8 cellular contexts compared by ENCODE assay signal in genomic region chr15:68279218-68279533, GRCh38. TPM values are rescaled to one million over a fixed set of nuclear protein-coding genes. Genes with fewer than 3 reads are reported as not detected.
DNase-seq lines count a peak whose midpoint lies in the region; ATAC-seq and TF ChIP-seq lines count a peak whose summit lies in the region.

No MANE protein-coding gene starts in this region.

- H3K9me3 ChIP-seq in body of pancreas (no peaks in the 10 kb centered on the region), lower lobe of right lung (no peaks in the 10 kb centered on the region), transverse colon (no peaks in the 10 kb centered on the region)

- H3K36me3 Mint-ChIP-seq in activated T-cell treated with anti-CD3 and anti-CD28 coated beads, Interleukin-2, amount 50 U/mL, for 72 hours (ENCODE audit: insufficient read depth in 2 of 2), result peaks cover 6 to 16% of the 10 kb centered on the region in 2 donors

- TF ChIP-seq CTCF in body of pancreas (IDR thresholded peaks at IDR 0.05) (no peak), lower lobe of right lung (IDR thresholded peaks at IDR 0.05) (no peak), transverse colon (IDR thresholded peaks at IDR 0.05) (no peak)

- WGBS in body of pancreas, 2 donors, result 3% methylated on average over 6 of the region's 6 CpGs
- 2 to 8% methylated on average over 3 to 6 of the region's 6 CpGs for WGBS in transverse colon (ENCODE audit: low coverage in 1 of 2), 2 donors

- H3K4me1 ChIP-seq in body of pancreas (peaks cover 43% of the 10 kb centered on the region), lower lobe of right lung (peaks cover 76% of the 10 kb centered on the region), transverse colon (peaks cover 17 to 52% (median 41%) of the 10 kb centered on the region in 4 donors)

- H3K27me3 Mint-ChIP-seq in activated T-cell treated with anti-CD3 and anti-CD28 coated beads, Interleukin-2, amount 50 U/mL, for 72 hours (ENCODE audit: low read depth), result no peaks in the 10 kb centered on the region

- DNase-seq in activated T-cell treated with anti-CD3 and anti-CD28 coated beads, Interleukin-2, amount 50 U/mL, for 72 hours, result no peak
- DNase-seq in activated T-cell treated with anti-CD3 and anti-CD28 coated beads, Interleukin-2, amount 50 U/mL, for 48 hours, result no peak
- DNase-seq in body of pancreas (no peak), lower lobe of right lung (no peak), transverse colon (no peak), GF-D8 (lab: John Stamatoyannopoulos, UW) (no peak), occipital lobe (lab: John Stamatoyannopoulos, UW) (no peak)

- H3K36me3 ChIP-seq in body of pancreas (replicated peaks in 1 of 2; ENCODE audit: insufficient read depth in 1 of 2, low read depth in 2 of 2) (no peaks in the 10 kb centered on the region), lower lobe of right lung (peaks cover 3% of the 10 kb centered on the region), transverse colon (peaks cover 0 to 4% (median 0%) of the 10 kb centered on the region in 4 donors)

- ATAC-seq in activated T-cell treated with anti-CD3 and anti-CD28 coated beads, Interleukin-2, amount 50 U/mL, for 72 hours (replicated peaks in 1 of 2), result no peak
- ATAC-seq in body of pancreas (no peak), lower lobe of right lung (no peak), GM21515 (IDR thresholded peaks at IDR 0.05; ENCODE audit: unreplicated experiment) (no peak)

- no peaks in the 10 kb centered on the region for H3K9me3 Mint-ChIP-seq in activated T-cell treated with anti-CD3 and anti-CD28 coated beads, Interleukin-2, amount 50 U/mL, for 72 hours

- H3K4me3 ChIP-seq in body of pancreas (peak overlapping the region; percentile 79 to 88), lower lobe of right lung (peak overlapping the region; percentile 85), transverse colon (peak overlapping the region; percentile 53 to 89 (median 76))

- intact Hi-C loops in body of pancreas (cut with DNase I) (no loop called here), lower lobe of right lung (cut with DNase I) (no loop called here), transverse colon (cut with DNase I; ENCODE audit: low total_unique reads) (no loop called here)

- H3K4me3 Mint-ChIP-seq in activated T-cell treated with anti-CD3 and anti-CD28 coated beads, Interleukin-2, amount 50 U/mL, for 72 hours, result peak overlapping the region; percentile 94 to 100

- in situ Hi-C loops in transverse colon (cut with MboI; ENCODE audit: low pct_ligation_motif_present in 1 of 4, low pct_unique_long_range_greater_than_20kb in 1 of 4, low sequenced_read_pairs in 3 of 4), result no loop called here

- peaks cover 53% of the 10 kb centered on the region for H3K4me1 Mint-ChIP-seq in activated T-cell treated with anti-CD3 and anti-CD28 coated beads, Interleukin-2, amount 50 U/mL, for 72 hours (ENCODE audit: low read depth)

- H3K27me3 ChIP-seq in body of pancreas (no peaks in the 10 kb centered on the region), lower lobe of right lung (ENCODE audit: low read depth) (no peaks in the 10 kb centered on the region), transverse colon (no peaks in the 10 kb centered on the region)

- H3K27ac ChIP-seq in body of pancreas, result peak overlapping the region; percentile 5 to 98 (median 92)
- peak overlapping the region; percentile 98 for H3K27ac ChIP-seq in lower lobe of right lung
- peak overlapping the region; percentile 97 to 99 (median 98) for H3K27ac ChIP-seq in transverse colon

- TF ChIP-seq POLR2A in body of pancreas (IDR thresholded peaks at IDR 0.05), result no peak
- no peak for TF ChIP-seq POLR2A in transverse colon (IDR thresholded peaks at IDR 0.05)

- H3K27ac Mint-ChIP-seq in activated T-cell treated with anti-CD3 and anti-CD28 coated beads, Interleukin-2, amount 50 U/mL, for 72 hours, result peak overlapping the region; percentile 52

- TF ChIP-seq EP300 in transverse colon (IDR thresholded peaks at IDR 0.05; ENCODE audit: low read depth), result no peak

RNA-seq across cellular contexts. Expression of gene FEM1B, which starts 1.6 kb away (rescaled TPM):
- total RNA-seq in activated T-cell treated with anti-CD3 and anti-CD28 coated beads, Interleukin-2, amount 50 U/mL, for 72 hours, result 10 to 100 TPM; 51.3 to 54.6 TPM
- total RNA-seq in body of pancreas (10 to 100 TPM; 10.5 to 19.7 TPM), lower lobe of right lung (55.3 TPM), transverse colon (10 to 100 TPM; 25.1 to 64.7 (median 43.0) TPM), occipital lobe (188 TPM)

RNA-seq across cellular contexts. Expression of gene CLN6, which starts 49.6 kb away (rescaled TPM):
- total RNA-seq in activated T-cell treated with anti-CD3 and anti-CD28 coated beads, Interleukin-2, amount 50 U/mL, for 72 hours, result 10 to 100 TPM; 31.6 to 40.7 TPM
- total RNA-seq in body of pancreas, result 10 to 100 TPM; 12.7 to 21.1 TPM
- 37.9 TPM for total RNA-seq in lower lobe of right lung
- total RNA-seq in transverse colon, result 10 to 100 TPM; 13.8 to 28.1 (median 18.2) TPM
- total RNA-seq in occipital lobe, result 7.6 TPM
